ENCODE assay signal across 9 cellular contexts in the genomic region with DNA sequence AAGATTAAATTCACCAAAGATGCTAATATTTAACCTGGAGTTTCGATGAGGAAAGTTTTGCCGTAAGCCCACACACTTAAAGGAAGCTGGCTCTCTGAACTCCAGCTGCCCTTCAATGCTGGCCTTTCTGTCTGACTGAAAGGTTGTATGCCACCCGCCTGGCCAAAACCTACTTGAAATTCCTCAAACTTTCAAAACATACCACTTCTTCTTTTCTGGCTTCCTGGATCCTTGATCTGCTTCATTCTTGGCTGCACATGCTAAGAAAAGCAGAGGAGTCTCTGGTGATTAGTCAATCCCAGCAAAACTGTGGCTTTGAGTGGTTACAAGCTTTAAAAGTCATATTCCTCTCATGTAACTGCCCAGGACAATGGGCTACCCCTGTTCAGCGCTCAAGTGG.
DNase-seq lines count a peak whose midpoint lies in the region; ATAC-seq and TF ChIP-seq lines count a peak whose summit lies in the region.
"Had no signal": no experiment of that assay in that cellular context is flagged by ENCODE, and none has a peak within 500 bp of the region (broad histone marks: within the 10 kb centered on the region; RNA-seq: fewer than 3 reads in every experiment).

No MANE protein-coding gene starts in this region.

- H3K27ac Mint-ChIP-seq in MCF 10A (ENCODE audit: low read depth, unreplicated experiment) = no peak overlapping the region
- H3K27ac Mint-ChIP-seq in HFFc6 = no peak overlapping the region
- H3K27ac Mint-ChIP-seq: brain had no signal

- CTCF ChIA-PET in mammary epithelial cell (lab: Charles Lee; ENCODE audit: low non-redundant PET) (no interaction called here), MCF 10A (lab: Yijun Ruan, JAX) (interaction anchor here (0.6 kb wide), 1 partner anchor 9 kb away, joined by 3 read pairs; no protein-coding TSS in a partner anchor)

- BruUV-seq in mammary epithelial cell (replicated peaks; lab: Mats Ljungman, UMichigan) (no TSS peak), MCF 10A (replicated peaks; lab: Mats Ljungman, UMichigan) (no TSS peak)

- POLR2A ChIA-PET in MCF 10A (lab: Yijun Ruan, JAX) = no interaction called here

- H3K79me2 ChIP-seq in mammary epithelial cell (ENCODE audit: insufficient read depth, low read length) = no peaks in the 10 kb centered on the region
- no peaks in the 10 kb centered on the region for H3K79me2 ChIP-seq in OCI-LY3 (ENCODE audit: low read length)

- H3K4me1 Mint-ChIP-seq in MCF 10A (ENCODE audit: insufficient read depth, unreplicated experiment) (peaks cover 5% of the 10 kb centered on the region), HFFc6 (ENCODE audit: low read depth) (peaks cover 9% of the 10 kb centered on the region)

- H2AFZ ChIP-seq in mammary epithelial cell (ENCODE audit: low read depth, low read length) (peak overlapping the region; percentile 61), OCI-LY3 (ENCODE audit: low read depth, low read length) (no peak overlapping the region)

- peak; percentile 55 for ATAC-seq in HG02973 (IDR thresholded peaks at IDR 0.05; ENCODE audit: unreplicated experiment)
- peak; percentile 91 for ATAC-seq in upper lobe of right lung

- no peak overlapping the region for H3K4me2 ChIP-seq in mammary epithelial cell (ENCODE audit: insufficient read depth, low read depth, low read length)
- peak overlapping the region; percentile 12; the same call in 1 of the 2 replicates for H3K4me2 ChIP-seq in OCI-LY3 (ENCODE audit: low read length)

- in situ Hi-C loops in mammary epithelial cell (cut with MboI; ENCODE audit: low sequenced_read_pairs in 2 of 2) = no loop called here

- DNase-seq in mammary epithelial cell (no peak), MCF 10A (ENCODE audit: unreplicated experiment) (no peak), upper lobe of right lung (no peak), NCI-H345 (lab: John Stamatoyannopoulos, UW) (no peak), HFFc6 (no peak)
- no peak for DNase-seq in activated naive CD4-positive, alpha-beta T cell treated with anti-CD3 and anti-CD28 coated beads, Interleukin-2, amount 50 U/mL, for 16 hours

- H3K9me3 Mint-ChIP-seq in MCF 10A (ENCODE audit: unreplicated experiment) (peaks cover 6% of the 10 kb centered on the region), HFFc6 (peaks cover 4% of the 10 kb centered on the region; the same call in 1 of the 2 replicates)
- H3K9me3 Mint-ChIP-seq: brain had no signal

- H3K4me3 Mint-ChIP-seq in MCF 10A (ENCODE audit: unreplicated experiment) (no peak overlapping the region), HFFc6 (no peak overlapping the region)
- H3K4me3 Mint-ChIP-seq: brain had no signal

- H3K9ac ChIP-seq in mammary epithelial cell (ENCODE audit: insufficient read depth, low read length) (no peak overlapping the region), OCI-LY3 (ENCODE audit: low read length) (no peak overlapping the region)

- H3K27me3 ChIP-seq in mammary epithelial cell (ENCODE audit: insufficient read depth, low read length) = no peaks in the 10 kb centered on the region
- peaks cover 62% of the 10 kb centered on the region for H3K27me3 ChIP-seq in OCI-LY3 (ENCODE audit: low read depth, low read length)
- no peaks in the 10 kb centered on the region for H3K27me3 ChIP-seq in upper lobe of right lung

- H3K9me3 ChIP-seq in mammary epithelial cell (replicated peaks; ENCODE audit: insufficient read depth, low read length) = no peaks in the 10 kb centered on the region
- no peaks in the 10 kb centered on the region for H3K9me3 ChIP-seq in OCI-LY3 (ENCODE audit: insufficient read depth, low read length)
- no peaks in the 10 kb centered on the region for H3K9me3 ChIP-seq in upper lobe of right lung

- dilution Hi-C loops in mammary epithelial cell (cut with HindIII; ENCODE audit: low sequenced_read_pairs) = no loop called here

- intact Hi-C loops in mammary epithelial cell (cut with micrococcal nuclease) (no loop called here), MCF 10A (cut with micrococcal nuclease) (no loop called here), upper lobe of right lung (cut with DNase I) (no loop called here)

- H3K36me3 Mint-ChIP-seq in MCF 10A (ENCODE audit: insufficient read depth, unreplicated experiment) = no peaks in the 10 kb centered on the region
- H3K36me3 Mint-ChIP-seq in HFFc6 (ENCODE audit: low read depth) = no peaks in the 10 kb centered on the region
- H3K36me3 Mint-ChIP-seq: brain had no signal

- no peaks in the 10 kb centered on the region for H3K36me3 ChIP-seq in mammary epithelial cell (ENCODE audit: insufficient read depth, low read length)
- H3K36me3 ChIP-seq in OCI-LY3 (replicated peaks; ENCODE audit: low read depth, low read length) = no peaks in the 10 kb centered on the region
- H3K36me3 ChIP-seq in upper lobe of right lung = no peaks in the 10 kb centered on the region

- no peaks in the 10 kb centered on the region for H4K20me1 ChIP-seq in mammary epithelial cell (ENCODE audit: insufficient read depth, low read length)
- H4K20me1 ChIP-seq in OCI-LY3 (ENCODE audit: insufficient read depth, low read length) = no peaks in the 10 kb centered on the region

- TF ChIP-seq CTCF in mammary epithelial cell (conservative IDR thresholded peaks at IDR 0.05 in 1 of 2, IDR thresholded peaks at IDR 0.05 in 1 of 2; ENCODE audit: extremely low read depth in 1 of 2, insufficient read depth in 1 of 2, low read depth in 1 of 2, low read length in 2 of 2) (no peak), MCF 10A (IDR thresholded peaks at IDR 0.05; ENCODE audit: unreplicated experiment) (no peak), OCI-LY3 (IDR thresholded peaks at IDR 0.05; ENCODE audit: low read depth, low read length) (no peak), upper lobe of right lung (IDR thresholded peaks at IDR 0.05) (no peak), HFFc6 (IDR thresholded peaks at IDR 0.05) (no peak)

- H3K27me3 Mint-ChIP-seq in MCF 10A (ENCODE audit: insufficient read depth, unreplicated experiment) = peaks cover 55% of the 10 kb centered on the region
- peaks cover 11% of the 10 kb centered on the region for H3K27me3 Mint-ChIP-seq in HFFc6 (ENCODE audit: insufficient read depth)

- peaks cover 29% of the 10 kb centered on the region for H3K4me1 ChIP-seq in mammary epithelial cell (ENCODE audit: insufficient read depth, low read length)
- peaks cover 6% of the 10 kb centered on the region for H3K4me1 ChIP-seq in OCI-LY3 (ENCODE audit: low read length)
- H3K4me1 ChIP-seq in upper lobe of right lung = peaks cover 10% of the 10 kb centered on the region

- H3K4me3 ChIP-seq in mammary epithelial cell (replicated peaks in 1 of 3; ENCODE audit: insufficient read depth in 1 of 3, low read depth in 2 of 3, low read length in 3 of 3) (no peak overlapping the region), OCI-LY3 (ENCODE audit: low read length) (no peak overlapping the region), upper lobe of right lung (no peak overlapping the region)

- WGBS in mammary epithelial cell (ENCODE audit: low coverage, missing lambda C conversion rate) = 29% methylated on average over 4 of the region's 4 CpGs

- H3K27ac ChIP-seq in mammary epithelial cell (ENCODE audit: insufficient read depth, low read depth, low read length) (no peak overlapping the region), OCI-LY3 (ENCODE audit: low read length) (no peak overlapping the region), upper lobe of right lung (no peak overlapping the region)
